ENCODE assay signal across 8 cellular contexts in the genomic region with DNA sequence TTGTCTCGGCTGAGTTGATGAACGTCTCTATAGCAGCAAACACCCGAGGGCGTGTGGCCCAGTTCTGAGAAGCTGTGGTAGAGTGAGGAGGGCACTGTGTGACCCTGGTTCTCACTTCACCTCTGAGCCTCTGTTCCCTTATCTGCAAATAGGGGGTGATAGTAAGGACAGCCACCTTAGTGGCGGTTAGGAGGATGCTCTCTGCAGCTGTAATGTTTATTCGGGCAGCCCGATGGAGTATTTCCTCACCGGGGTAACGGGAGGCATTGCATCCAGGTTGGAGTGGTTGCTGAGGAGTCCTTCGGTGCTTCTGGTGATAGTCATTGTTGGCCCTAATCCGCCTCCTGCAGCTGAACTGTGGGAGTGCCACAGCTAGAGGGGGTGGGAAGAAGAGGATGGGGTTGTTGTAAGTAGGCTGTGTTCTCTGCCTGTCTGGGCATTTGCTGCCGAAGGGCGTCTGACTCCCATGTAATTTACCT. TPM values are rescaled to one million over a fixed set of nuclear protein-coding genes. Genes with fewer than 3 reads are reported as not detected.
A peak's percentile ranks its signal among the peaks of the same experiment; 100 is the strongest.
DNase-seq lines count a peak whose midpoint lies in the region; ATAC-seq and TF ChIP-seq lines count a peak whose summit lies in the region.

No MANE protein-coding gene starts in this region.

- H3K9ac ChIP-seq in adipocyte (ENCODE audit: low read length) = peak overlapping the region; percentile 15

- H3K4me3 Mint-ChIP-seq in CD8-positive, alpha-beta memory T cell = peak overlapping the region; percentile 68 to 92 (median 84)

- intact Hi-C loops in heart right ventricle (cut with DNase I) = no loop called here
- intact Hi-C loops in prostate gland (cut with DNase I) = no loop called here

- peak overlapping the region; percentile 64 for H3K27ac ChIP-seq in CD8-positive, alpha-beta memory T cell (ENCODE audit: low read depth, low read length)
- peak overlapping the region in 9 of 10 donors; percentile 68 to 89 (median 78) for H3K27ac ChIP-seq in heart right ventricle
- H3K27ac ChIP-seq in prostate gland = peak overlapping the region; percentile 43 to 51

- POLR2A ChIA-PET in CD8-positive, alpha-beta memory T cell (lab: Charles Lee) = interaction anchor here (1.0 to 2.1 kb wide), 5 partner anchors 10 to 41 kb away, joined by 3 to 11 read pairs (median 4); no protein-coding TSS in a partner anchor

- WGBS in heart right ventricle, 2 donors = 8 to 9% methylated on average over 13 of the region's 13 CpGs
- 10% methylated on average over 13 of the region's 13 CpGs for WGBS in prostate gland

- no peaks in the 10 kb centered on the region for H3K27me3 ChIP-seq in CD8-positive, alpha-beta memory T cell (ENCODE audit: insufficient read depth, low read length, poor library complexity, severe bottlenecking)
- H3K27me3 ChIP-seq in adipocyte (replicated peaks; ENCODE audit: control insufficient read depth, insufficient read depth, low read length) (no peaks in the 10 kb centered on the region), heart right ventricle (no peaks in the 10 kb centered on the region), prostate gland (replicated peaks; ENCODE audit: insufficient read depth) (no peaks in the 10 kb centered on the region)

- TF ChIP-seq CTCF in heart right ventricle (IDR thresholded peaks at IDR 0.05) (peak in 8 of 9 donors; percentile 16 to 60 (median 40)), prostate gland (IDR thresholded peaks at IDR 0.05) (peak in 2 of 4 experiments; percentile 36 to 44)

- H3K4me3 ChIP-seq in CD8-positive, alpha-beta memory T cell (ENCODE audit: low read length) = peak overlapping the region; percentile 33
- peak overlapping the region; percentile 46 for H3K4me3 ChIP-seq in adipocyte (ENCODE audit: low read length)
- peak overlapping the region in 6 of 10 donors; percentile 1 to 34 (median 20) for H3K4me3 ChIP-seq in heart right ventricle
- peak overlapping the region in 1 of 2 donors; percentile 8 for H3K4me3 ChIP-seq in prostate gland

- DNase-seq in CD8-positive, alpha-beta memory T cell = peak; percentile 37 to 75 (median 68)
- peak; percentile 61 for DNase-seq in NCI-H510A (lab: John Stamatoyannopoulos, UW)
- peak; percentile 31 for DNase-seq in adipocyte (ENCODE audit: low read depth)
- DNase-seq in heart right ventricle = peak; percentile 30 to 66
- peak; percentile 38 for DNase-seq in prostate gland (ENCODE audit: low spot score)
- DNase-seq in NCI-H187 treated with DMSO at 0.1 percent for 48 hours (lab: John Stamatoyannopoulos, UW) = no peak
- DNase-seq in SKM-1 treated with dmso at 0.1 percent for 144 hours (lab: John Stamatoyannopoulos, UW; ENCODE audit: unreplicated experiment) = no peak

- CTCF ChIA-PET in CD8-positive, alpha-beta memory T cell (lab: Charles Lee) = interaction anchor here (0.5 to 4.8 kb wide), 11 partner anchors 9 to 72 kb away, joined by 3 to 29 read pairs (median 4); no protein-coding TSS in a partner anchor

- H3K4me1 ChIP-seq in CD8-positive, alpha-beta memory T cell (ENCODE audit: insufficient read depth, low read length) = peaks cover 94% of the 10 kb centered on the region
- peaks cover 70% of the 10 kb centered on the region for H3K4me1 ChIP-seq in adipocyte (ENCODE audit: control insufficient read depth, insufficient read depth, low read length)
- peaks cover 45 to 100% (median 96%) of the 10 kb centered on the region in 9 donors for H3K4me1 ChIP-seq in heart right ventricle
- peaks cover 32% of the 10 kb centered on the region for H3K4me1 ChIP-seq in prostate gland (replicated peaks)

- no peaks in the 10 kb centered on the region for H3K36me3 ChIP-seq in CD8-positive, alpha-beta memory T cell (ENCODE audit: insufficient read depth, low read length)
- no peaks in the 10 kb centered on the region for H3K36me3 ChIP-seq in adipocyte (ENCODE audit: control insufficient read depth, insufficient read depth, low read length, severe bottlenecking)
- H3K36me3 ChIP-seq in heart right ventricle = peaks cover 0 to 5% (median 0%) of the 10 kb centered on the region in 9 donors
- H3K36me3 ChIP-seq in prostate gland = no peaks in the 10 kb centered on the region

- ATAC-seq in heart right ventricle (peak; percentile 46 to 77 (median 64)), HG03520 (IDR thresholded peaks at IDR 0.05; ENCODE audit: unreplicated experiment) (no peak)

- H3K9me3 ChIP-seq in CD8-positive, alpha-beta memory T cell (ENCODE audit: low read length) = no peaks in the 10 kb centered on the region
- H3K9me3 ChIP-seq in adipocyte (ENCODE audit: control insufficient read depth, low read length) (no peaks in the 10 kb centered on the region), heart right ventricle (no peaks in the 10 kb centered on the region), prostate gland (no peaks in the 10 kb centered on the region)

- H3K4me1 Mint-ChIP-seq in CD8-positive, alpha-beta memory T cell = peaks cover 79 to 95% (median 92%) of the 10 kb centered on the region in 3 donors

- no peak for TF ChIP-seq POLR2A in prostate gland (IDR thresholded peaks at IDR 0.05)

- peak overlapping the region; percentile 64 to 97 (median 94) for H3K27ac Mint-ChIP-seq in CD8-positive, alpha-beta memory T cell

- peaks cover 0 to 19% (median 3%) of the 10 kb centered on the region in 3 donors for H3K36me3 Mint-ChIP-seq in CD8-positive, alpha-beta memory T cell

- no peaks in the 10 kb centered on the region for H3K27me3 Mint-ChIP-seq in CD8-positive, alpha-beta memory T cell

- no peaks in the 10 kb centered on the region for H3K9me3 Mint-ChIP-seq in CD8-positive, alpha-beta memory T cell

RNA-seq across cellular contexts. Expression of a gene that starts 13.9 kb away (rescaled TPM):
- total RNA-seq in CD8-positive, alpha-beta memory T cell = 100 to 1,000 TPM; 146 TPM
- polyA plus RNA-seq in CD8-positive, alpha-beta memory T cell = 42.1 TPM
- total RNA-seq in heart right ventricle = 100 to 1,000 TPM; 107 to 153 (median 132) TPM
- polyA plus RNA-seq in heart right ventricle = 10 to 100 TPM; 26.4 to 77.1 TPM
- 100 to 1,000 TPM in 1 of 2 donors, 10 to 100 TPM in 1; 94.7 to 197 TPM for total RNA-seq in prostate gland

Comparison
In these comparisons a context has a peak if more than half of its experiments do, and no peak if none do; other contexts are left out.
1. DNase-seq: peak in CD8-positive, alpha-beta memory T cell (5 of 5), NCI-H510A (single experiment), adipocyte (single experiment), heart right ventricle (2 of 2) and prostate gland (single experiment); none in NCI-H187 treated with DMSO at 0.1 percent for 48 hours (single experiment) and SKM-1 treated with dmso at 0.1 percent for 144 hours (single experiment).
2. Peak in every context shown above with its lines, with median percentiles within 50 percentile points of each other: H3K27ac ChIP-seq.